In the genomic region with DNA sequence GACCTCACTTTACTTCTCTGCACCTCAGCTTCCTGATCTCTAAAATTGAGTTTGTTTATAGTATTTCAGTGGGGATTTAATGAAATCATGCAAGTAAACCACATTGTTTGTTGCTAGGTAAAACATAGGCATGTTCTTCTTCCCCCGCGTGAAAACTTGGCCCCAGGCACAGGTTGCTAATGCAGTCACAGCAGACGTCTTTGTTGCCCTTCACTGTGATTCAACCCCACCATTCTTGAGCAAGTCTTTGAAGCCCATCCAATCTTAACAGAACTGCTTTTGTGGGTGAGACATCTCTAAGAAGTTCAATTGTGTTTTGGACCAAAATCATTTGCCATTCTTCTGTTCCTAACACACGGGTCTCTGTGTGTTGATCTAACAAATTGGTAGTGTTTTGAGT, we compare ENCODE assay signal across 21 cellular contexts.
DNase-seq lines count a peak whose midpoint lies in the region; ATAC-seq and TF ChIP-seq lines count a peak whose summit lies in the region.
"Had no signal": no experiment of that assay in that cellular context is flagged by ENCODE, and none has a peak within 500 bp of the region (broad histone marks: within the 10 kb centered on the region; RNA-seq: fewer than 3 reads in every experiment).

No MANE protein-coding gene starts in this region.

- peaks cover 0 to 5% (median 0%) of the 10 kb centered on the region in 3 donors for H3K27me3 ChIP-seq in psoas muscle (ENCODE audit: insufficient read depth in 3 of 3, low read length in 2 of 3)
- H3K27me3 ChIP-seq: body of pancreas had no signal

- H3K9me3 ChIP-seq in psoas muscle = no peaks in the 10 kb centered on the region
- H3K9me3 ChIP-seq: body of pancreas, esophagus squamous epithelium, HAP-1, heart left ventricle had no signal

- H3K4me3 ChIP-seq in astrocyte of the cerebellum (ENCODE audit: low read depth, low read length) (no peak overlapping the region), fibroblast of villous mesenchyme (ENCODE audit: low read depth, low read length) (no peak overlapping the region), psoas muscle (no peak overlapping the region)
- H3K4me3 ChIP-seq: body of pancreas, esophagus squamous epithelium, HAP-1, heart left ventricle, PC-9 had no signal

- in situ Hi-C loops in astrocyte of the cerebellum (cut with HindIII; ENCODE audit: low sequenced_read_pairs) = no loop called here

- no peak overlapping the region for H3K27ac ChIP-seq in psoas muscle
- H3K27ac ChIP-seq: body of pancreas, esophagus squamous epithelium, heart left ventricle, PC-9 had no signal

- TF ChIP-seq CTCF in astrocyte of the cerebellum (IDR thresholded peaks at IDR 0.05; ENCODE audit: low read depth, low read length, missing control alignments) (no peak), fibroblast of villous mesenchyme (IDR thresholded peaks at IDR 0.05; ENCODE audit: insufficient read depth, low read depth, low read length) (no peak), psoas muscle (IDR thresholded peaks at IDR 0.05) (no peak)

- DNase-seq in AG08396 (ENCODE audit: low spot score) (peak; percentile 30), H4 (ENCODE audit: low spot score) (peak; percentile 72), astrocyte of the cerebellum (ENCODE audit: low read depth) (peak; percentile 99), fibroblast of villous mesenchyme (ENCODE audit: low read depth) (peak; percentile 21), psoas muscle (no peak), T-helper 9 cell (no peak), NCI-H1105 (lab: John Stamatoyannopoulos, UW) (no peak)
- DNase-seq: activated CD4-positive, alpha-beta T cell treated with anti-CD3 and anti-CD28 coated beads for 48 hours; body of pancreas; C1 segment of cervical spinal cord; effector memory CD8-positive, alpha-beta T cell; esophagus squamous epithelium; heart left ventricle; NCI-H1092; NCI-H2029 treated with DMSO at 0.1 percent for 48 hours; PC-9; SHP77 treated with DMSO at 0.1 percent for 48 hours had no signal

- WGBS in psoas muscle, 3 donors = 77 to 80% (median 79%) methylated on average over 4 of the region's 4 CpGs

- no peaks in the 10 kb centered on the region for H3K4me1 ChIP-seq in psoas muscle
- H3K4me1 ChIP-seq: body of pancreas, HAP-1 had no signal

- ATAC-seq in GM18907 (IDR thresholded peaks at IDR 0.05; ENCODE audit: unreplicated experiment) (no peak), psoas muscle (no peak)
- ATAC-seq: body of pancreas; effector memory CD8-positive, alpha-beta T cell; heart left ventricle; natural killer cell treated with Interleukin-12 subunit alpha and Interleukin-12 subunit beta and Interleukin-15 and Interleukin-18, amount 100 ng/mL, for 72 hours; sciatic nerve had no signal

- intact Hi-C loops in psoas muscle (cut with DNase I) = no loop called here

- H3K36me3 ChIP-seq in psoas muscle (ENCODE audit: insufficient read depth in 1 of 2, low read depth in 1 of 2) = no peaks in the 10 kb centered on the region
- H3K36me3 ChIP-seq: esophagus squamous epithelium, HAP-1, heart left ventricle had no signal

Comparison
In these comparisons a context has a peak if more than half of its experiments do, and no peak if none do; other contexts are left out.
1. DNase-seq: peak in AG08396 (single experiment), H4 (single experiment), astrocyte of the cerebellum (single experiment) and fibroblast of villous mesenchyme (single experiment); none in psoas muscle (0 of 2), T-helper 9 cell (single experiment) and NCI-H1105 (single experiment).